In the genomic region with DNA sequence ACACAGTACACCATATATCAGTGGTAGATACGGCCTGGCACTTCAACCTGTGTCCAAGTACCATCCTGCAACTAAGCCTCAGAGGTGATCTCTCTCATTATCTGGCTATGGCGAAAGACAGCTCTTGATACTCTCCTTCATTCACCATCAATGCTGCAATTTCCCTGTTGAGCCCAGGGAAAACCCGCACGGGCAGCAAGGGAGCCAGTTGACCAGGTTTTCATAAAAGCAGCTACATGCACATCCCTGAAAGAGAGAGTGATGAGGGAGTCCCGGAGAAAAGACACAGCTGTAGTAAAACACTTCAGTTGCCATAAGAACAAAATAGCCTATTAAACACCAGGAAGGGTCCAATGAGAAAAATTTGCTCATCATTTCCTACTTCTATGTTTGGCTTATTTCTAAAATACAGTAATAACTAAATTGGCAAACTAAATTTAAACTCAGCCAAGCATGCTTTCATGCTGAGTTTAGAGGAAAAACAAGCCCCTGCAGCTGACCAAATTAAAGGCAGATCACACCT, we compare ENCODE assay signal across 1 cellular context.
TF ChIP-seq lines count a peak whose summit lies in the region.

No MANE protein-coding gene starts in this region.

TF ChIP-seq in GM23338, 12 proteins besides CTCF, POLR2A, EP300 and RAD21 (continued from another document):
- TF ChIP-seq, protein P1, sequence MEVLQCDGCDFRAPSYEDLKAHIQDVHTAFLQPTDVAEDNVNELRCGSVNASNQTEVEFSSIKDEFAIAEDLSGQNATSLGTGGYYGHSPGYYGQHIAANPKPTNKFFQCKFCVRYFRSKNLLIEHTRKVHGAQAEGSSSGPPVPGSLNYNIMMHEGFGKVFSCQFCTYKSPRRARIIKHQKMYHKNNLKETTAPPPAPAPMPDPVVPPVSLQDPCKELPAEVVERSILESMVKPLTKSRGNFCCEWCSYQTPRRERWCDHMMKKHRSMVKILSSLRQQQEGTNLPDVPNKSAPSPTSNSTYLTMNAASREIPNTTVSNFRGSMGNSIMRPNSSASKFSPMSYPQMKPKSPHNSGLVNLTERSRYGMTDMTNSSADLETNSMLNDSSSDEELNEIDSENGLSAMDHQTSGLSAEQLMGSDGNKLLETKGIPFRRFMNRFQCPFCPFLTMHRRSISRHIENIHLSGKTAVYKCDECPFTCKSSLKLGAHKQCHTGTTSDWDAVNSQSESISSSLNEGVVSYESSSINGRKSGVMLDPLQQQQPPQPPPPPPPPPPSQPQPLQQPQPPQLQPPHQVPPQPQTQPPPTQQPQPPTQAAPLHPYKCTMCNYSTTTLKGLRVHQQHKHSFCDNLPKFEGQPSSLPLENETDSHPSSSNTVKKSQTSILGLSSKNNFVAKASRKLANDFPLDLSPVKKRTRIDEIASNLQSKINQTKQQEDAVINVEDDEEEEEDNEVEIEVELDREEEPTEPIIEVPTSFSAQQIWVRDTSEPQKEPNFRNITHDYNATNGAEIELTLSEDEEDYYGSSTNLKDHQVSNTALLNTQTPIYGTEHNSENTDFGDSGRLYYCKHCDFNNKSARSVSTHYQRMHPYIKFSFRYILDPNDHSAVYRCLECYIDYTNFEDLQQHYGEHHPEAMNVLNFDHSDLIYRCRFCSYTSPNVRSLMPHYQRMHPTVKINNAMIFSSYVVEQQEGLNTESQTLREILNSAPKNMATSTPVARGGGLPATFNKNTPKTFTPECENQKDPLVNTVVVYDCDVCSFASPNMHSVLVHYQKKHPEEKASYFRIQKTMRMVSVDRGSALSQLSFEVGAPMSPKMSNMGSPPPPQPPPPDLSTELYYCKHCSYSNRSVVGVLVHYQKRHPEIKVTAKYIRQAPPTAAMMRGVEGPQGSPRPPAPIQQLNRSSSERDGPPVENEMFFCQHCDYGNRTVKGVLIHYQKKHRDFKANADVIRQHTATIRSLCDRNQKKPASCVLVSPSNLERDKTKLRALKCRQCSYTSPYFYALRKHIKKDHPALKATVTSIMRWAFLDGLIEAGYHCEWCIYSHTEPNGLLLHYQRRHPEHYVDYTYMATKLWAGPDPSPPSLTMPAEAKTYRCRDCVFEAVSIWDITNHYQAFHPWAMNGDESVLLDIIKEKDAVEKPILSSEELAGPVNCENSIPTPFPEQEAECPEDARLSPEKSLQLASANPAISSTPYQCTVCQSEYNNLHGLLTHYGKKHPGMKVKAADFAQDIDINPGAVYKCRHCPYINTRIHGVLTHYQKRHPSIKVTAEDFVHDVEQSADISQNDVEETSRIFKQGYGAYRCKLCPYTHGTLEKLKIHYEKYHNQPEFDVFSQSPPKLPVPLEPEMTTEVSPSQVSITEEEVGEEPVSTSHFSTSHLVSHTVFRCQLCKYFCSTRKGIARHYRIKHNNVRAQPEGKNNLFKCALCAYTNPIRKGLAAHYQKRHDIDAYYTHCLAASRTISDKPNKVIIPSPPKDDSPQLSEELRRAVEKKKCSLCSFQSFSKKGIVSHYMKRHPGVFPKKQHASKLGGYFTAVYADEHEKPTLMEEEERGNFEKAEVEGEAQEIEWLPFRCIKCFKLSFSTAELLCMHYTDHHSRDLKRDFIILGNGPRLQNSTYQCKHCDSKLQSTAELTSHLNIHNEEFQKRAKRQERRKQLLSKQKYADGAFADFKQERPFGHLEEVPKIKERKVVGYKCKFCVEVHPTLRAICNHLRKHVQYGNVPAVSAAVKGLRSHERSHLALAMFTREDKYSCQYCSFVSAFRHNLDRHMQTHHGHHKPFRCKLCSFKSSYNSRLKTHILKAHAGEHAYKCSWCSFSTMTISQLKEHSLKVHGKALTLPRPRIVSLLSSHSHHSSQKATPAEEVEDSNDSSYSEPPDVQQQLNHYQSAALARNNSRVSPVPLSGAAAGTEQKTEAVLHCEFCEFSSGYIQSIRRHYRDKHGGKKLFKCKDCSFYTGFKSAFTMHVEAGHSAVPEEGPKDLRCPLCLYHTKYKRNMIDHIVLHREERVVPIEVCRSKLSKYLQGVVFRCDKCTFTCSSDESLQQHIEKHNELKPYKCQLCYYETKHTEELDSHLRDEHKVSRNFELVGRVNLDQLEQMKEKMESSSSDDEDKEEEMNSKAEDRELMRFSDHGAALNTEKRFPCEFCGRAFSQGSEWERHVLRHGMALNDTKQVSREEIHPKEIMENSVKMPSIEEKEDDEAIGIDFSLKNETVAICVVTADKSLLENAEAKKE (CRISPR knock-in tag; IDR thresholded peaks at IDR 0.05) = no peak
- TF ChIP-seq, protein P2, sequence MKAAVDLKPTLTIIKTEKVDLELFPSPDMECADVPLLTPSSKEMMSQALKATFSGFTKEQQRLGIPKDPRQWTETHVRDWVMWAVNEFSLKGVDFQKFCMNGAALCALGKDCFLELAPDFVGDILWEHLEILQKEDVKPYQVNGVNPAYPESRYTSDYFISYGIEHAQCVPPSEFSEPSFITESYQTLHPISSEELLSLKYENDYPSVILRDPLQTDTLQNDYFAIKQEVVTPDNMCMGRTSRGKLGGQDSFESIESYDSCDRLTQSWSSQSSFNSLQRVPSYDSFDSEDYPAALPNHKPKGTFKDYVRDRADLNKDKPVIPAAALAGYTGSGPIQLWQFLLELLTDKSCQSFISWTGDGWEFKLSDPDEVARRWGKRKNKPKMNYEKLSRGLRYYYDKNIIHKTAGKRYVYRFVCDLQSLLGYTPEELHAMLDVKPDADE (IDR thresholded peaks at IDR 0.05) = no peak
- TF ChIP-seq EZH2phosphoT487 (IDR thresholded peaks at IDR 0.05; ENCODE audit: unreplicated experiment) (no peak), STAT1 (IDR thresholded peaks at IDR 0.05; ENCODE audit: unreplicated experiment) (no peak)
- TF ChIP-seq, protein P3, sequence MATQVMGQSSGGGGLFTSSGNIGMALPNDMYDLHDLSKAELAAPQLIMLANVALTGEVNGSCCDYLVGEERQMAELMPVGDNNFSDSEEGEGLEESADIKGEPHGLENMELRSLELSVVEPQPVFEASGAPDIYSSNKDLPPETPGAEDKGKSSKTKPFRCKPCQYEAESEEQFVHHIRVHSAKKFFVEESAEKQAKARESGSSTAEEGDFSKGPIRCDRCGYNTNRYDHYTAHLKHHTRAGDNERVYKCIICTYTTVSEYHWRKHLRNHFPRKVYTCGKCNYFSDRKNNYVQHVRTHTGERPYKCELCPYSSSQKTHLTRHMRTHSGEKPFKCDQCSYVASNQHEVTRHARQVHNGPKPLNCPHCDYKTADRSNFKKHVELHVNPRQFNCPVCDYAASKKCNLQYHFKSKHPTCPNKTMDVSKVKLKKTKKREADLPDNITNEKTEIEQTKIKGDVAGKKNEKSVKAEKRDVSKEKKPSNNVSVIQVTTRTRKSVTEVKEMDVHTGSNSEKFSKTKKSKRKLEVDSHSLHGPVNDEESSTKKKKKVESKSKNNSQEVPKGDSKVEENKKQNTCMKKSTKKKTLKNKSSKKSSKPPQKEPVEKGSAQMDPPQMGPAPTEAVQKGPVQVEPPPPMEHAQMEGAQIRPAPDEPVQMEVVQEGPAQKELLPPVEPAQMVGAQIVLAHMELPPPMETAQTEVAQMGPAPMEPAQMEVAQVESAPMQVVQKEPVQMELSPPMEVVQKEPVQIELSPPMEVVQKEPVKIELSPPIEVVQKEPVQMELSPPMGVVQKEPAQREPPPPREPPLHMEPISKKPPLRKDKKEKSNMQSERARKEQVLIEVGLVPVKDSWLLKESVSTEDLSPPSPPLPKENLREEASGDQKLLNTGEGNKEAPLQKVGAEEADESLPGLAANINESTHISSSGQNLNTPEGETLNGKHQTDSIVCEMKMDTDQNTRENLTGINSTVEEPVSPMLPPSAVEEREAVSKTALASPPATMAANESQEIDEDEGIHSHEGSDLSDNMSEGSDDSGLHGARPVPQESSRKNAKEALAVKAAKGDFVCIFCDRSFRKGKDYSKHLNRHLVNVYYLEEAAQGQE (IDR thresholded peaks at IDR 0.05; ENCODE audit: unreplicated experiment) = no peak
